ENCODE assay signal across 9 cellular contexts in the genomic region with DNA sequence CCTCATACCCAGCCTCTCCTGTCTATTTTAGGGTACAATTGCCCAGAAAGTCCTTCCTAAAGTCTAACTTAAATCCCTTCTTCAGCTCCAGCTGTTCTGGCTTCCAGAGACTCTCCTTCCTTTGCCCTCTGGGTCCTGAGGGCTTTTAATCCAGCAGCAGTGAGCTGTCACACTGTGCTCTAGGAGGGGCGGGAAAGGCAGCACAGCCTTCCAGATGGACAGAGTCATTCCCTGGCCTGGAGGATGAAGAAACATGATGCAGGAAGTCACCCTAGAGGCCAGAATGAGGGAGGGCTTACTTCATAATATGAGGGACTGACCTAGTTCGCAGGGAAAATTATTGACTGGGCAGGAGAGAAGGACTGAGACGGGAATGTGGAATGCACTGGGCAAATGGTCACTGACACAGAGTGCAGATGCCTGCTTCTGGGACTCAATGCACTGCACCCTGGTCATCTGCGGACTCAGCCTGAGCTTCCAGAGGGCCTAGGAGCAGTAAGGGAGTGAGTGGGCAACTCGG. TPM values are rescaled to one million over a fixed set of nuclear protein-coding genes. Genes with fewer than 3 reads are reported as not detected.
DNase-seq lines count a peak whose midpoint lies in the region; ATAC-seq and TF ChIP-seq lines count a peak whose summit lies in the region.
"Had no signal": no experiment of that assay in that cellular context is flagged by ENCODE, and none has a peak within 500 bp of the region (broad histone marks: within the 10 kb centered on the region; RNA-seq: fewer than 3 reads in every experiment).

No MANE protein-coding gene starts in this region.

- ATAC-seq in activated CD4-positive, alpha-beta T cell treated with anti-CD3 and anti-CD28 coated beads for 36 hours = no peak

- POLR2A ChIA-PET in activated CD4-positive, alpha-beta T cell treated with anti-CD3 and anti-CD28 coated beads for 36 hours (lab: Charles Lee) = interaction anchor here (0.6 to 2.1 kb wide), 3 partner anchors 46 to 617 kb away, joined by 3 to 6 read pairs (median 3); partner anchors contain the start of genes ISG20L2 and METTL25B

- TF ChIP-seq POLR2A in thyroid gland (IDR thresholded peaks at IDR 0.05) = no peak

- H3K4me3 Mint-ChIP-seq in activated CD4-positive, alpha-beta T cell treated with anti-CD3 and anti-CD28 coated beads for 36 hours = peak overlapping the region; percentile 93
- H3K4me3 Mint-ChIP-seq in CD14-positive monocyte = peak overlapping the region in 1 of 2 donors; percentile 40

- peak overlapping the region in 2 of 3 donors; percentile 23 to 45 for H3K27ac ChIP-seq in thyroid gland

- peaks cover 51% of the 10 kb centered on the region for H3K4me1 Mint-ChIP-seq in activated CD4-positive, alpha-beta T cell treated with anti-CD3 and anti-CD28 coated beads for 36 hours
- peaks cover 28% of the 10 kb centered on the region for H3K4me1 Mint-ChIP-seq in CD14-positive monocyte

- no peaks in the 10 kb centered on the region for H3K27me3 ChIP-seq in thyroid gland

- peaks cover 60% of the 10 kb centered on the region for H3K36me3 Mint-ChIP-seq in activated CD4-positive, alpha-beta T cell treated with anti-CD3 and anti-CD28 coated beads for 36 hours (ENCODE audit: low read depth)
- no peaks in the 10 kb centered on the region for H3K36me3 Mint-ChIP-seq in CD14-positive monocyte

- H3K27ac Mint-ChIP-seq in activated CD4-positive, alpha-beta T cell treated with anti-CD3 and anti-CD28 coated beads for 36 hours = peak overlapping the region; percentile 100
- peak overlapping the region in 1 of 7 donors; percentile 11 for H3K27ac Mint-ChIP-seq in CD14-positive monocyte

- no peaks in the 10 kb centered on the region for H3K9me3 ChIP-seq in thyroid gland

- TF ChIP-seq CTCF in astrocyte of the spinal cord (IDR thresholded peaks at IDR 0.05; ENCODE audit: low read depth, low read length) (no peak), thyroid gland (IDR thresholded peaks at IDR 0.05) (no peak), CD14-positive monocyte (IDR thresholded peaks at IDR 0.05) (no peak)

- H3K4me1 ChIP-seq in thyroid gland = peaks cover 10 to 21% of the 10 kb centered on the region in 2 donors

- H3K27me3 Mint-ChIP-seq in activated CD4-positive, alpha-beta T cell treated with anti-CD3 and anti-CD28 coated beads for 36 hours = no peaks in the 10 kb centered on the region
- H3K27me3 Mint-ChIP-seq in CD14-positive monocyte (ENCODE audit: low read depth in 3 of 3) = peaks cover 40 to 68% (median 45%) of the 10 kb centered on the region in 3 donors

- WGBS in thyroid gland, 2 donors = 54 to 66% methylated on average over 5 of the region's 5 CpGs

- no peaks in the 10 kb centered on the region for H3K36me3 ChIP-seq in thyroid gland

- intact Hi-C loops in activated CD4-positive, alpha-beta T cell treated with anti-CD3 and anti-CD28 coated beads for 36 hours (cut with DNase I, micrococcal nuclease) = loop anchor here in 1 of 2 experiments (2.0 kb wide), 2 partner anchors 15 to 49 kb away; partner anchors contain the start of gene PRCC
- intact Hi-C loops in thyroid gland (cut with DNase I) = no loop called here
- intact Hi-C loops in CD14-positive monocyte (cut with micrococcal nuclease) = loop anchor here in 1 of 2 donors (10.0 kb wide), 1 partner anchor 79 kb away; the partner anchor contains the start of gene PEAR1

- DNase-seq in activated CD4-positive, alpha-beta T cell treated with anti-CD3 and anti-CD28 coated beads for 36 hours = peak; percentile 5
- no peak for DNase-seq in activated CD4-positive, alpha-beta T cell treated with anti-CD3 and anti-CD28 coated beads for 4 hours
- DNase-seq in astrocyte of the spinal cord (ENCODE audit: low read depth, low spot score) (peak; percentile 59), left kidney (ENCODE audit: low read depth, low spot score) (peak; percentile 87), thyroid gland (no peak), NCI-H1048 (lab: John Stamatoyannopoulos, UW) (no peak), CD14-positive monocyte (ENCODE audit: low spot score) (no peak), SKM-1 (lab: John Stamatoyannopoulos, UW; ENCODE audit: unreplicated experiment) (no peak)
- DNase-seq: NCI-H1436 treated with DMSO at 0.1 percent for 48 hours had no signal

- in situ Hi-C loops in astrocyte of the spinal cord (cut with HindIII; ENCODE audit: low sequenced_read_pairs) = no loop called here

- CTCF ChIA-PET in activated CD4-positive, alpha-beta T cell treated with anti-CD3 and anti-CD28 coated beads for 36 hours (lab: Charles Lee) = interaction anchor here (0.6 to 5.6 kb wide), 5 partner anchors 22 to 89 kb away, joined by 3 to 28 read pairs (median 8); partner anchors contain the start of genes INSRR and NTRK1

- H3K9me3 Mint-ChIP-seq in activated CD4-positive, alpha-beta T cell treated with anti-CD3 and anti-CD28 coated beads for 36 hours (ENCODE audit: low read depth) = no peaks in the 10 kb centered on the region
- H3K9me3 Mint-ChIP-seq in CD14-positive monocyte = peaks cover 0 to 2% (median 0%) of the 10 kb centered on the region in 7 donors

- no peak overlapping the region for H3K4me3 ChIP-seq in astrocyte of the spinal cord (ENCODE audit: low read depth, low read length)
- no peak overlapping the region for H3K4me3 ChIP-seq in thyroid gland (replicated peaks in 1 of 3)

RNA-seq across cellular contexts. Expression of gene SH2D2A, which starts 1.3 kb away (rescaled TPM):
- 100 to 1,000 TPM; 189 to 211 TPM for total RNA-seq in activated CD4-positive, alpha-beta T cell treated with anti-CD3 and anti-CD28 coated beads for 36 hours
- total RNA-seq in thyroid gland = 1 to 10 TPM; 1.2 to 3.3 (median 2.0) TPM
- polyA plus RNA-seq in CD14-positive monocyte = under 1 TPM; 0.17 to 0.20 TPM

RNA-seq across cellular contexts. Expression of gene INSRR, which starts 43.5 kb away (rescaled TPM):
- under 1 TPM; 0.14 to 0.18 TPM for total RNA-seq in activated CD4-positive, alpha-beta T cell treated with anti-CD3 and anti-CD28 coated beads for 36 hours
- not detected for total RNA-seq in thyroid gland
- polyA plus RNA-seq in CD14-positive monocyte = not detected

RNA-seq across cellular contexts. Expression of gene NTRK1, which starts 45.3 kb away (rescaled TPM):
- total RNA-seq in activated CD4-positive, alpha-beta T cell treated with anti-CD3 and anti-CD28 coated beads for 36 hours = 1 to 10 TPM; 4.4 to 6.1 TPM
- total RNA-seq in thyroid gland = 1 to 10 TPM in 1 of 4 donors, under 1 TPM in 3; 0.11 to 1.2 (median 0.63) TPM
- not detected for polyA plus RNA-seq in CD14-positive monocyte

RNA-seq across cellular contexts. Expression of gene PRCC, which starts 48.0 kb away (rescaled TPM):
- 100 to 1,000 TPM in 1 of 2 experiments, 10 to 100 TPM in 1; 80.4 to 110 TPM for total RNA-seq in activated CD4-positive, alpha-beta T cell treated with anti-CD3 and anti-CD28 coated beads for 36 hours
- 10 to 100 TPM; 34.8 to 57.9 (median 43.6) TPM for total RNA-seq in thyroid gland
- 10 to 100 TPM; 26.7 to 29.6 TPM for polyA plus RNA-seq in CD14-positive monocyte

Comparison
In these comparisons a context has a peak if more than half of its experiments do, and no peak if none do; other contexts are left out.
1. DNase-seq: peak in activated CD4-positive, alpha-beta T cell treated with anti-CD3 and anti-CD28 coated beads for 36 hours (single experiment), astrocyte of the spinal cord (single experiment) and left kidney (single experiment); none in activated CD4-positive, alpha-beta T cell treated with anti-CD3 and anti-CD28 coated beads for 4 hours (0 of 2), thyroid gland (0 of 2), NCI-H1048 (single experiment), CD14-positive monocyte (single experiment) and SKM-1 (single experiment).
2. RNA of gene SH2D2A, which starts 1.3 kb away (total RNA-seq): 189 to 211 TPM in activated CD4-positive, alpha-beta T cell treated with anti-CD3 and anti-CD28 coated beads for 36 hours; 1.2 to 3.3 TPM in thyroid gland; every median in the first group is over 10 times any median in the second.